ENCODE assay signal across 1 cellular context in the genomic region with DNA sequence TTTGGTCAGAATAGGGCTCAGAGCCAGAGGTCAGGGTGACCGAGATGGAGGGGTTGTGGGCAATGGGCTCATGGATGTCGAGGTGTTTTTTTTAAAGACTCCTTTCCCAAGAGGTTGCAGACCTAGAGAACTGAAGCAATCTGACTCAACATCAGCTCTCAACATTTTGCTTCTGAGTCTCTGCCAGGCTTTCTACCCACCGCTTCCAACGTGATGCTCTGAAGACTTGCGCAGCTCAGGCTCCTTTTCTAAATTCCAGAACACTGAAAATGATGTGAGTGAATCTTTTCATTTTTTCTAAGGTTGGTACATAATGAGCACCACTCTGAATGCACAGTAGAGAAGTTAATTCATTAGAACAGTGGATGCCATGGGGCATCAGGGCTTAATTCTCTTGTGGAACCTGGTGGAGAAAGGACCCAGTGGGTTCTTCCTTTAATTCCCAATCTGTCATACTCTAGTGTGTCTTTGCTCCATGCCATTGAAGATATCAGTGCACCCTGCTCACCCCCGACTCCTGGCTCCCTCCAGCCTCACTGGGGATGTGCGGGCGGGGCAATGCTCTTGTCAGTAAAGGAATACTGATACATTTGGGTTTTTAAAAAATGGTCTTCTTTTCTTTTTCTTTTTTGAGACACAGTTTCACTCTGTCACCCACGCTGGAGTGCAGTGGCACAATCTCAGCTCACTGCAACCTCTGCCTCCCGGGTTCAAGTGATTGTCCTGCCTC.
TF ChIP-seq lines count a peak whose summit lies in the region.

No MANE protein-coding gene starts in this region.

TF ChIP-seq in IMR-90, 13 proteins besides CTCF, POLR2A, EP300 and RAD21:
- TF ChIP-seq CEBPB (IDR thresholded peaks at IDR 0.05; ENCODE audit: low read depth, low read length) = no peak
- no peak for TF ChIP-seq MAFK (IDR thresholded peaks at IDR 0.05; ENCODE audit: low read depth, low read length)
- no peak for TF ChIP-seq BHLHE40 (IDR thresholded peaks at IDR 0.05; ENCODE audit: low read depth, low read length)
- no peak for TF ChIP-seq FOS (IDR thresholded peaks at IDR 0.05; ENCODE audit: low read depth, low read length)
- TF ChIP-seq, protein P1, sequence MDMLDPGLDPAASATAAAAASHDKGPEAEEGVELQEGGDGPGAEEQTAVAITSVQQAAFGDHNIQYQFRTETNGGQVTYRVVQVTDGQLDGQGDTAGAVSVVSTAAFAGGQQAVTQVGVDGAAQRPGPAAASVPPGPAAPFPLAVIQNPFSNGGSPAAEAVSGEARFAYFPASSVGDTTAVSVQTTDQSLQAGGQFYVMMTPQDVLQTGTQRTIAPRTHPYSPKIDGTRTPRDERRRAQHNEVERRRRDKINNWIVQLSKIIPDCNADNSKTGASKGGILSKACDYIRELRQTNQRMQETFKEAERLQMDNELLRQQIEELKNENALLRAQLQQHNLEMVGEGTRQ (IDR thresholded peaks at IDR 0.05; ENCODE audit: low read depth, low read length) = no peak
- TF ChIP-seq RCOR1 (IDR thresholded peaks at IDR 0.05; ENCODE audit: insufficient replicate concordance, low read length) = no peak
- TF ChIP-seq CHD1 (IDR thresholded peaks at IDR 0.05; ENCODE audit: low read depth, low read length) = no peak
- TF ChIP-seq SMC3 (IDR thresholded peaks at IDR 0.05; ENCODE audit: low read depth, low read length) = no peak
- TF ChIP-seq NFE2L2 (IDR thresholded peaks at IDR 0.05; ENCODE audit: low read depth, low read length) = no peak
- TF ChIP-seq, protein P2, sequence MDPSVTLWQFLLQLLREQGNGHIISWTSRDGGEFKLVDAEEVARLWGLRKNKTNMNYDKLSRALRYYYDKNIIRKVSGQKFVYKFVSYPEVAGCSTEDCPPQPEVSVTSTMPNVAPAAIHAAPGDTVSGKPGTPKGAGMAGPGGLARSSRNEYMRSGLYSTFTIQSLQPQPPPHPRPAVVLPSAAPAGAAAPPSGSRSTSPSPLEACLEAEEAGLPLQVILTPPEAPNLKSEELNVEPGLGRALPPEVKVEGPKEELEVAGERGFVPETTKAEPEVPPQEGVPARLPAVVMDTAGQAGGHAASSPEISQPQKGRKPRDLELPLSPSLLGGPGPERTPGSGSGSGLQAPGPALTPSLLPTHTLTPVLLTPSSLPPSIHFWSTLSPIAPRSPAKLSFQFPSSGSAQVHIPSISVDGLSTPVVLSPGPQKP (IDR thresholded peaks at IDR 0.05; ENCODE audit: borderline replicate concordance, low read depth, low read length) = no peak
- TF ChIP-seq MXI1 (IDR thresholded peaks at IDR 0.05; ENCODE audit: borderline replicate concordance, low read depth, low read length) = no peak
- no peak for TF ChIP-seq MAZ (IDR thresholded peaks at IDR 0.05; ENCODE audit: borderline replicate concordance, low read depth, low read length)
- TF ChIP-seq RFX5 (IDR thresholded peaks at IDR 0.05; ENCODE audit: low read depth, low read length) = no peak
